ENCODE assay signal across 12 cellular contexts in genomic region chr1:224783006-224783651, GRCh38.
DNase-seq lines count a peak whose midpoint lies in the region; ATAC-seq, FAIRE-seq and TF ChIP-seq lines count a peak whose summit lies in the region.
"Had no signal": no experiment of that assay in that cellular context is flagged by ENCODE, and none has a peak within 500 bp of the region (broad histone marks: within the 10 kb centered on the region; RNA-seq: fewer than 3 reads in every experiment).

No MANE protein-coding gene starts in this region.

- no peak for TF ChIP-seq RAD21 in K562 (CRISPR knock-in tag; conservative IDR thresholded peaks at IDR 0.05 in 1 of 2, IDR thresholded peaks at IDR 0.05 in 1 of 2)

- H3K27ac ChIP-seq in HL-60 (replicated peaks): peak overlapping the region; percentile 33
- H3K27ac ChIP-seq in K562 (ENCODE audit: extremely low read depth, low read depth, low read length): no peak overlapping the region
- no peak overlapping the region for H3K27ac ChIP-seq in Peyer's patch
- H3K27ac ChIP-seq in CD8-positive, alpha-beta T cell (ENCODE audit: low read depth, low read length): no peak overlapping the region
- H3K27ac ChIP-seq: right lobe of liver, stomach had no signal

- TF ChIP-seq EP300 in K562 (IDR thresholded peaks at IDR 0.05; ENCODE audit: low read length): no peak

- WGBS in K562 (ENCODE audit: insufficient coverage, low coverage, missing lambda C conversion rate): 2% methylated on average over 5 of the region's 5 CpGs

- H3K27me3 ChIP-seq in HL-60 (ENCODE audit: insufficient read depth, poor library complexity, severe bottlenecking) (no peaks in the 10 kb centered on the region), K562 (ENCODE audit: control insufficient read depth in 2 of 2, insufficient read depth in 2 of 2, low read length in 2 of 2) (peaks cover 0 to 2% of the 10 kb centered on the region in 2 experiments; a peak in 1 of 5 replicates), Peyer's patch (no peaks in the 10 kb centered on the region)
- no peaks in the 10 kb centered on the region for H3K27me3 ChIP-seq in CD8-positive, alpha-beta T cell (ENCODE audit: insufficient read depth, low read length)
- H3K27me3 ChIP-seq: right lobe of liver, stomach had no signal

- no peak for TF ChIP-seq POLR2A in K562 (conservative IDR thresholded peaks at IDR 0.05)
- no peak for TF ChIP-seq POLR2A in Peyer's patch (IDR thresholded peaks at IDR 0.05)

- H3K79me2 ChIP-seq in K562 (ENCODE audit: control insufficient read depth, insufficient read depth, low read length): no peaks in the 10 kb centered on the region

- H3K4me2 ChIP-seq in K562 (ENCODE audit: insufficient read depth, low read length): no peak overlapping the region

- H3K9me3 ChIP-seq in K562 (replicated peaks; ENCODE audit: control insufficient read depth, insufficient read depth, low read depth, low read length) (no peaks in the 10 kb centered on the region), Peyer's patch (no peaks in the 10 kb centered on the region)
- no peaks in the 10 kb centered on the region for H3K9me3 ChIP-seq in CD8-positive, alpha-beta T cell (ENCODE audit: low read length)
- H3K9me3 ChIP-seq: right lobe of liver, stomach had no signal

- no peaks in the 10 kb centered on the region for H3K36me3 Mint-ChIP-seq in CD8-positive, alpha-beta T cell

- no peak overlapping the region for H3K9ac ChIP-seq in K562 (ENCODE audit: insufficient read depth in 1 of 2, low read depth in 2 of 2, low read length in 2 of 2)

- peaks cover 10% of the 10 kb centered on the region for H3K4me1 Mint-ChIP-seq in CD8-positive, alpha-beta T cell (ENCODE audit: low read depth)

- no peaks in the 10 kb centered on the region for H3K9me3 Mint-ChIP-seq in CD8-positive, alpha-beta T cell

- peak in 1 of 2 experiments; percentile 64 for DNase-seq in HL-60 (ENCODE audit: low read depth in 1 of 2, low spot score in 1 of 2)
- no peak for DNase-seq in K562 (ENCODE audit: extremely low read depth in 1 of 4, low spot score in 3 of 4)
- DNase-seq in HEK293T (ENCODE audit: extremely low spot score): no peak
- DNase-seq in Peyer's patch: no peak
- no peak for DNase-seq in CD8-positive, alpha-beta T cell
- DNase-seq: activated CD4-positive, alpha-beta T cell treated with anti-CD3 and anti-CD28 coated beads for 4 hours; NCI-H1930; right lobe of liver; stomach had no signal

- TF ChIP-seq CTCF in HL-60 (IDR thresholded peaks at IDR 0.05; ENCODE audit: insufficient read depth, low read length) (no peak), K562 (IDR thresholded peaks at IDR 0.05 in 2 of 3, conservative IDR thresholded peaks at IDR 0.05 in 1 of 3; ENCODE audit: insufficient read depth in 2 of 3, low read depth in 1 of 3, low read length in 3 of 3) (no peak), Peyer's patch (IDR thresholded peaks at IDR 0.05) (no peak)
- no peak for TF ChIP-seq CTCF in CD8-positive, alpha-beta T cell (IDR thresholded peaks at IDR 0.05)

- POLR2A ChIA-PET in K562 (lab: Yijun Ruan, JAX) (interaction anchor here (1.1 kb wide), 1 partner anchor 15 kb away, joined by 3 read pairs; no protein-coding TSS in a partner anchor), HEK293T (lab: Yijun Ruan, JAX) (no interaction called here)
- POLR2A ChIA-PET in CD8-positive, alpha-beta T cell (lab: Charles Lee): no interaction called here

- in situ Hi-C loops in K562 (cut with MboI): no loop called here

- H3K27ac Mint-ChIP-seq in CD8-positive, alpha-beta T cell: no peak overlapping the region

- no peak overlapping the region for H3K4me3 Mint-ChIP-seq in CD8-positive, alpha-beta T cell

- no TSS peak for BruUV-seq in K562 (replicated peaks; lab: Mats Ljungman, UMichigan)

- no peaks in the 10 kb centered on the region for H3K9me1 ChIP-seq in K562 (ENCODE audit: control insufficient read depth, insufficient read depth, low read length)

- no peaks in the 10 kb centered on the region for H3K4me1 ChIP-seq in K562 (replicated peaks in 1 of 2; ENCODE audit: control insufficient read depth in 2 of 2, insufficient read depth in 2 of 2, low read length in 2 of 2)
- H3K4me1 ChIP-seq in Peyer's patch: no peaks in the 10 kb centered on the region
- H3K4me1 ChIP-seq in CD8-positive, alpha-beta T cell (ENCODE audit: insufficient read depth, low read length): no peaks in the 10 kb centered on the region

- ATAC-seq in GM18868 (IDR thresholded peaks at IDR 0.05; ENCODE audit: unreplicated experiment): peak; percentile 76
- peak; percentile 70 for ATAC-seq in GM21786 (IDR thresholded peaks at IDR 0.05; ENCODE audit: unreplicated experiment)
- ATAC-seq in K562: no peak
- no peak for ATAC-seq in HG03039 (IDR thresholded peaks at IDR 0.05; ENCODE audit: unreplicated experiment)
- no peak for ATAC-seq in CD8-positive, alpha-beta T cell

- no peak overlapping the region for H3K4me3 ChIP-seq in HL-60 (replicated peaks; ENCODE audit: insufficient read depth, low read length)
- no peak overlapping the region for H3K4me3 ChIP-seq in K562
- H3K4me3 ChIP-seq in Peyer's patch: no peak overlapping the region
- H3K4me3 ChIP-seq in CD8-positive, alpha-beta T cell (ENCODE audit: low read depth, low read length): no peak overlapping the region
- H3K4me3 ChIP-seq: right lobe of liver, stomach had no signal

- no peak overlapping the region for H2AFZ ChIP-seq in K562 (ENCODE audit: low read depth, low read length)

- intact Hi-C loops in K562 (cut with micrococcal nuclease): no loop called here
- intact Hi-C loops in CD8-positive, alpha-beta T cell (cut with DNase I, micrococcal nuclease): no loop called here

- CTCF ChIA-PET in K562 (lab: Yijun Ruan, JAX; ENCODE audit: low intra/inter-chr PET ratio) (no interaction called here), HEK293T (lab: Yijun Ruan, JAX) (no interaction called here)
- CTCF ChIA-PET in CD8-positive, alpha-beta T cell (lab: Charles Lee): no interaction called here

- H3K36me3 ChIP-seq in K562 (ENCODE audit: control insufficient read depth, insufficient read depth, low read length) (no peaks in the 10 kb centered on the region), Peyer's patch (no peaks in the 10 kb centered on the region)
- H3K36me3 ChIP-seq in CD8-positive, alpha-beta T cell (ENCODE audit: insufficient read depth, low read length): no peaks in the 10 kb centered on the region
- H3K36me3 ChIP-seq: right lobe of liver, stomach had no signal

- no peak for FAIRE-seq in K562 (lab: Jason Lieb, UNC)

- no peaks in the 10 kb centered on the region for H4K20me1 ChIP-seq in K562 (replicated peaks; ENCODE audit: control insufficient read depth, insufficient read depth, low read length)

- H3K27me3 Mint-ChIP-seq in CD8-positive, alpha-beta T cell (ENCODE audit: low read depth): no peaks in the 10 kb centered on the region

TF ChIP-seq in K562, 482 proteins besides CTCF, POLR2A, EP300 and RAD21:
- TF ChIP-seq KDM5B (IDR thresholded peaks at IDR 0.05; ENCODE audit: insufficient replicate concordance, low read depth, low read length) (no peak), SPI1 (IDR thresholded peaks at IDR 0.05; ENCODE audit: borderline replicate concordance, low read depth, low read length) (peak; percentile 68; the same call in 1 of the 2 replicates), ZNF75A (CRISPR knock-in tag; IDR thresholded peaks at IDR 0.05) (0 out of 2 replicates have a peak, but pooled peaks have one; percentile 36), ZNF124 (CRISPR knock-in tag; IDR thresholded peaks at IDR 0.05) (no peak), SREBF2 (CRISPR knock-in tag; IDR thresholded peaks at IDR 0.05) (no peak), U2AF1 (optimal IDR thresholded peaks at IDR 0.05; ENCODE audit: low read depth, low read length) (no peak)

TF ChIP-seq in HEK293T, 16 proteins besides CTCF, POLR2A, EP300 and RAD21:
- no peak for TF ChIP-seq BHLHE40 (IDR thresholded peaks at IDR 0.05; ENCODE audit: borderline replicate concordance)
- no peak for TF ChIP-seq ZNF384 (IDR thresholded peaks at IDR 0.05)
- TF ChIP-seq SP1 (IDR thresholded peaks at IDR 0.05): no peak
- no peak for TF ChIP-seq ARNT (IDR thresholded peaks at IDR 0.05)
- no peak for TF ChIP-seq NFRKB (IDR thresholded peaks at IDR 0.05)
- TF ChIP-seq CTBP1 (IDR thresholded peaks at IDR 0.05; ENCODE audit: borderline replicate concordance): no peak
- no peak for TF ChIP-seq FOXK2 (IDR thresholded peaks at IDR 0.05)
- no peak for TF ChIP-seq FOXM1 (IDR thresholded peaks at IDR 0.05; ENCODE audit: borderline replicate concordance)
- no peak for TF ChIP-seq HDGF (IDR thresholded peaks at IDR 0.05; ENCODE audit: borderline replicate concordance)
- TF ChIP-seq, protein P1, sequence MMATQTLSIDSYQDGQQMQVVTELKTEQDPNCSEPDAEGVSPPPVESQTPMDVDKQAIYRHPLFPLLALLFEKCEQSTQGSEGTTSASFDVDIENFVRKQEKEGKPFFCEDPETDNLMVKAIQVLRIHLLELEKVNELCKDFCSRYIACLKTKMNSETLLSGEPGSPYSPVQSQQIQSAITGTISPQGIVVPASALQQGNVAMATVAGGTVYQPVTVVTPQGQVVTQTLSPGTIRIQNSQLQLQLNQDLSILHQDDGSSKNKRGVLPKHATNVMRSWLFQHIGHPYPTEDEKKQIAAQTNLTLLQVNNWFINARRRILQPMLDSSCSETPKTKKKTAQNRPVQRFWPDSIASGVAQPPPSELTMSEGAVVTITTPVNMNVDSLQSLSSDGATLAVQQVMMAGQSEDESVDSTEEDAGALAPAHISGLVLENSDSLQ (IDR thresholded peaks at IDR 0.05): no peak
- no peak for TF ChIP-seq L3MBTL2 (conservative IDR thresholded peaks at IDR 0.05)
- TF ChIP-seq TARDBP (IDR thresholded peaks at IDR 0.05): no peak
- no peak for TF ChIP-seq LEF1 (IDR thresholded peaks at IDR 0.05; ENCODE audit: borderline replicate concordance)
- no peak for TF ChIP-seq SUZ12 (IDR thresholded peaks at IDR 0.05)
- TF ChIP-seq FOXA1 (IDR thresholded peaks at IDR 0.05): no peak
- no peak for TF ChIP-seq ELF4 (IDR thresholded peaks at IDR 0.05)

Comparison
In these comparisons a context has a peak if more than half of its experiments do, and no peak if none do; other contexts are left out.
1. ATAC-seq: peak in GM18868 (single experiment) and GM21786 (single experiment); none in K562 (single experiment), HG03039 (single experiment) and CD8-positive, alpha-beta T cell (single experiment).